ENCODE assay signal across 21 cellular contexts in genomic region chr13:25715760-25716159, GRCh38.
"Had no signal": no experiment of that assay in that cellular context is flagged by ENCODE, and none has a peak within 500 bp of the region (broad histone marks: within the 10 kb centered on the region; RNA-seq: fewer than 3 reads in every experiment).

No MANE protein-coding gene starts in this region.

- H3K9me3 Mint-ChIP-seq: effector memory CD8-positive, alpha-beta T cell; endodermal cell had no signal

- DNase-seq: colonic mucosa; cortex of kidney; dermis blood vessel endothelial cell; dorsolateral prefrontal cortex; effector CD4-positive, alpha-beta T cell; effector CD8-positive, alpha-beta T cell; effector memory CD4-positive, alpha-beta T cell; effector memory CD8-positive, alpha-beta T cell; endodermal cell; erythroblast; esophagus squamous epithelium; foreskin fibroblast; foreskin keratinocyte; foreskin melanocyte; gastrocnemius medialis; head of caudate nucleus; heart left ventricle; heart right ventricle had no signal

- ATAC-seq: effector memory CD8-positive, alpha-beta T cell; esophagus mucosa; foreskin keratinocyte; gastrocnemius medialis; gastroesophageal sphincter; heart left ventricle; heart right ventricle had no signal

- H3K27ac Mint-ChIP-seq: dendritic cell treated with granulocyte-macrophage colony-stimulating factor and Interleukin-4, amounts not matched to agents 40 ng/mL and 50 ng/mL, for 4 days; effector memory CD8-positive, alpha-beta T cell; endodermal cell had no signal

- H3K4me3 Mint-ChIP-seq: dendritic cell treated with granulocyte-macrophage colony-stimulating factor and Interleukin-4, amounts not matched to agents 40 ng/mL and 50 ng/mL, for 4 days; effector memory CD8-positive, alpha-beta T cell; endodermal cell had no signal
